Comparison of ENCODE assay signal across 29 cellular contexts in genomic region chrX:138018145-138018799, GRCh38.
A peak's percentile ranks its signal among the peaks of the same experiment; 100 is the strongest.
DNase-seq lines count a peak whose midpoint lies in the region; ATAC-seq and TF ChIP-seq lines count a peak whose summit lies in the region.
"Had no signal": no experiment of that assay in that cellular context is flagged by ENCODE, and none has a peak within 500 bp of the region (broad histone marks: within the 10 kb centered on the region; RNA-seq: fewer than 3 reads in every experiment).

No MANE protein-coding gene starts in this region.

- POLR2A ChIA-PET in PC-3 (lab: Charles Lee; ENCODE audit: unreplicated experiment) = interaction anchor here (0.6 kb wide), 1 partner anchor 220 kb away, joined by 5 read pairs; no protein-coding TSS in a partner anchor

- peak; percentile 75 for ATAC-seq in PC-3
- no peak for ATAC-seq in SK-N-SH treated with all-trans-retinoic acid at 6 μM for 48 hours
- ATAC-seq in HG02938 (IDR thresholded peaks at IDR 0.05; ENCODE audit: unreplicated experiment) = no peak
- ATAC-seq: activated naive CD8-positive, alpha-beta T cell treated with anti-CD3 and anti-CD28 coated beads, Interleukin-2, amount 50 U/mL, for 24 hours; activated T-cell treated with anti-CD3 and anti-CD28 coated beads, Interleukin-2, amount 50 U/mL, for 72 hours; HCT116; heart right ventricle; left ventricle myocardium superior; naive thymus-derived CD4-positive, alpha-beta T cell; right cardiac atrium; Right ventricle myocardium inferior had no signal

- TF ChIP-seq CTCF in PC-3 (conservative IDR thresholded peaks at IDR 0.05; ENCODE audit: low read depth, low read length) (no peak), fibroblast of pulmonary artery (IDR thresholded peaks at IDR 0.05; ENCODE audit: low read length, missing control alignments) (no peak), ascending aorta (IDR thresholded peaks at IDR 0.05) (no peak)

- intact Hi-C loops in PC-3 (cut with micrococcal nuclease) = no loop called here
- intact Hi-C loops in ascending aorta (cut with DNase I) = no loop called here

- peak overlapping the region; percentile 78 for H3K27ac ChIP-seq in PC-3 (ENCODE audit: low read length)
- H3K27ac ChIP-seq in ascending aorta = no peak overlapping the region
- H3K27ac ChIP-seq: esophagus muscularis mucosa, heart right ventricle, neutrophil, stomach, thyroid gland, vagina had no signal

- peak overlapping the region; percentile 28; the same call in 1 of the 2 replicates for H3K4me2 ChIP-seq in PC-3 (ENCODE audit: low read length)

- no peaks in the 10 kb centered on the region for H4K20me1 ChIP-seq in PC-3 (ENCODE audit: low read length)

- H3K27me3 ChIP-seq in PC-3 (ENCODE audit: low read length) (no peaks in the 10 kb centered on the region), ascending aorta (no peaks in the 10 kb centered on the region)
- H3K27me3 ChIP-seq: esophagus muscularis mucosa, neutrophil, thyroid gland, vagina had no signal

- CTCF ChIA-PET in PC-3 (lab: Charles Lee) = no interaction called here

- H3K36me3 ChIP-seq in PC-3 (ENCODE audit: low read depth, low read length) = no peaks in the 10 kb centered on the region
- no peaks in the 10 kb centered on the region for H3K36me3 ChIP-seq in ascending aorta
- H3K36me3 ChIP-seq: esophagus muscularis mucosa, heart right ventricle, neutrophil, stomach, thyroid gland, vagina had no signal

- BruUV-seq in PC-3 (replicated peaks; lab: Mats Ljungman, UMichigan) = no TSS peak

- no peaks in the 10 kb centered on the region for H3K9me3 ChIP-seq in PC-3 (ENCODE audit: low read length)
- H3K9me3 ChIP-seq in ascending aorta = no peaks in the 10 kb centered on the region
- H3K9me3 ChIP-seq: esophagus muscularis mucosa, heart right ventricle, neutrophil, stomach, thyroid gland, vagina had no signal

- no peaks in the 10 kb centered on the region for H3K79me2 ChIP-seq in PC-3 (ENCODE audit: low read length)

- H3K9ac ChIP-seq in PC-3 (ENCODE audit: low read length) = no peak overlapping the region

- no peaks in the 10 kb centered on the region for H3F3A ChIP-seq in PC-3 (ENCODE audit: low read length, unreplicated experiment)

- DNase-seq in NCI-H1417 (lab: John Stamatoyannopoulos, UW) (peak in 2 of 3 experiments; percentile 31 to 71), NCI-H1417 treated with DMSO at 0.1 percent for 48 hours (lab: John Stamatoyannopoulos, UW) (no peak), MV-4-11 (lab: John Stamatoyannopoulos, UW) (peak; percentile 28), PC-3 (peak; percentile 63), fibroblast of pulmonary artery (ENCODE audit: low read depth) (peak; percentile 0), ascending aorta (ENCODE audit: low spot score in 2 of 2) (no peak)
- DNase-seq: activated CD4-positive, alpha-beta T cell treated with anti-CD3 and anti-CD28 coated beads, Interleukin-2, amount 50 U/mL, for 48 hours; activated CD4-positive, CD25-positive, alpha-beta regulatory T cell treated with anti-CD3 and anti-CD28 coated beads, Interleukin-2, amount 50 U/mL, for 72 hours; activated naive CD4-positive, alpha-beta T cell; activated naive CD8-positive, alpha-beta T cell treated with anti-CD3 and anti-CD28 coated beads, Interleukin-2, amount 50 U/mL, for 24 hours; activated T-cell treated with anti-CD3 and anti-CD28 coated beads, Interleukin-2, amount 50 U/mL, for 72 hours; AML-193; CD4-positive, CD25-positive, alpha-beta regulatory T cell; heart right ventricle; left ventricle myocardium superior; naive thymus-derived CD4-positive, alpha-beta T cell; NCI-H2171; right cardiac atrium; stimulated activated CD4-positive, alpha-beta T cell treated with anti-CD3 and anti-CD28 coated beads, Interleukin-12 subunit alpha, Interleukin-12 subunit beta, amount 100 ng/mL, for 4 hours; stimulated activated CD4-positive, alpha-beta T cell treated with anti-CD3 and anti-CD28 coated beads, Interleukin-4, amount 100 ng/mL, for 1 hour; stomach; thyroid gland had no signal

- H3K9me2 ChIP-seq in PC-3 (replicated peaks; ENCODE audit: low read length) = no peaks in the 10 kb centered on the region

- H3K4me3 ChIP-seq in PC-3 (ENCODE audit: low read length) (no peak overlapping the region), fibroblast of pulmonary artery (replicated peaks; ENCODE audit: low read depth, low read length) (no peak overlapping the region), ascending aorta (no peak overlapping the region)
- H3K4me3 ChIP-seq: esophagus muscularis mucosa, heart right ventricle, stomach, thyroid gland, vagina had no signal

- H3K4me1 ChIP-seq in PC-3 (ENCODE audit: insufficient read depth, low read length) (peaks cover 19% of the 10 kb centered on the region), ascending aorta (no peaks in the 10 kb centered on the region)
- H3K4me1 ChIP-seq: esophagus muscularis mucosa, heart right ventricle, stomach, thyroid gland, vagina had no signal

- no peak overlapping the region for H2AFZ ChIP-seq in PC-3 (ENCODE audit: low read length)

TF ChIP-seq in SK-N-SH treated with all-trans-retinoic acid at 6 μM for 48 hours, 23 proteins besides CTCF, POLR2A, EP300 and RAD21:
- TF ChIP-seq ZFP3 (CRISPR knock-in tag; IDR thresholded peaks at IDR 0.05) = no peak
- TF ChIP-seq ZNF565 (CRISPR knock-in tag; conservative IDR thresholded peaks at IDR 0.05; ENCODE audit: low read depth) = no peak
- TF ChIP-seq GLIS3 (CRISPR knock-in tag; IDR thresholded peaks at IDR 0.05) = no peak
- TF ChIP-seq ISL1 (CRISPR knock-in tag; IDR thresholded peaks at IDR 0.05) = no peak
- no peak for TF ChIP-seq OSR1 (CRISPR knock-in tag; IDR thresholded peaks at IDR 0.05)
- no peak for TF ChIP-seq ESRRG (CRISPR knock-in tag; IDR thresholded peaks at IDR 0.05)
- no peak for TF ChIP-seq CSDC2 (CRISPR knock-in tag; IDR thresholded peaks at IDR 0.05)
- no peak for TF ChIP-seq PATZ1 (CRISPR knock-in tag; IDR thresholded peaks at IDR 0.05; ENCODE audit: borderline replicate concordance)
- TF ChIP-seq ARNTL (CRISPR knock-in tag; IDR thresholded peaks at IDR 0.05; ENCODE audit: borderline replicate concordance, low read depth) = no peak
- no peak for TF ChIP-seq PPARA (CRISPR knock-in tag; IDR thresholded peaks at IDR 0.05; ENCODE audit: borderline replicate concordance)
- TF ChIP-seq BACH2 (CRISPR knock-in tag; IDR thresholded peaks at IDR 0.05; ENCODE audit: borderline replicate concordance) = no peak
- no peak for TF ChIP-seq SNAI2 (CRISPR knock-in tag; IDR thresholded peaks at IDR 0.05)
- TF ChIP-seq ZC3H10 (CRISPR knock-in tag; IDR thresholded peaks at IDR 0.05) = no peak
- no peak for TF ChIP-seq CREB5 (CRISPR knock-in tag; IDR thresholded peaks at IDR 0.05; ENCODE audit: low read depth)
- no peak for TF ChIP-seq TCF4 (CRISPR knock-in tag; IDR thresholded peaks at IDR 0.05; ENCODE audit: borderline replicate concordance)
- no peak for TF ChIP-seq ZFP30 (CRISPR knock-in tag; IDR thresholded peaks at IDR 0.05)
- no peak for TF ChIP-seq POU6F1 (CRISPR knock-in tag; IDR thresholded peaks at IDR 0.05; ENCODE audit: borderline replicate concordance, low read depth)

Comparison
In these comparisons a context has a peak if more than half of its experiments do, and no peak if none do; other contexts are left out.
1. DNase-seq: peak in NCI-H1417 (2 of 3), MV-4-11 (single experiment), PC-3 (single experiment) and fibroblast of pulmonary artery (single experiment); none in NCI-H1417 treated with DMSO at 0.1 percent for 48 hours (single experiment) and ascending aorta (0 of 2).